8 cellular contexts compared by ENCODE assay signal in genomic region chr12:6038160-6038559, GRCh38.
DNase-seq lines count a peak whose midpoint lies in the region; FAIRE-seq and TF ChIP-seq lines count a peak whose summit lies in the region.

No MANE protein-coding gene starts in this region.

- H3K9me3 ChIP-seq in AG04450 (ENCODE audit: control insufficient read depth, insufficient read depth, low read length): no peaks in the 10 kb centered on the region; the same call in 1 of the 2 replicates

- TF ChIP-seq POLR2A in GM12891 (IDR thresholded peaks at IDR 0.05; ENCODE audit: low read depth, low read length): no peak

- H3K4me3 ChIP-seq in AG04450 (ENCODE audit: low read depth, low read length): no peak overlapping the region

- DNase-seq in AG04450 (ENCODE audit: low read depth, low spot score) (no peak), GM12891 (ENCODE audit: insufficient read length, low spot score) (peak; percentile 56), HuH-7 (ENCODE audit: low spot score) (peak; percentile 82), RWPE1 (ENCODE audit: low spot score) (peak; percentile 50), astrocyte of the hippocampus (ENCODE audit: low read depth, low spot score) (peak; percentile 74), islet precursor cell (peak; percentile 93), activated gamma-delta T cell treated with Interleukin-2 at 50 U/mL for 16 hours (no peak)
- DNase-seq in stimulated activated CD8-positive, alpha-beta memory T cell treated with anti-CD3 and anti-CD28 coated beads, Interleukin-15, amount 100 ng/mL, for 48 hours (ENCODE audit: low read depth in 2 of 2): peak; percentile 23 to 30

- H3K27ac ChIP-seq in AG04450 (ENCODE audit: low read depth, low read length) (no peak overlapping the region), RWPE1 (no peak overlapping the region)

- POLR2A ChIA-PET in AG04450 (lab: Yijun Ruan, JAX): no interaction called here
- POLR2A ChIA-PET in RWPE1 (lab: Yijun Ruan, JAX; ENCODE audit: low non-redundant PET): no interaction called here

- peak; percentile 95 for FAIRE-seq in GM12891 (lab: Jason Lieb, UNC)

- H3K27me3 ChIP-seq in AG04450 (ENCODE audit: control insufficient read depth, insufficient read depth, low read length): no peaks in the 10 kb centered on the region

- TF ChIP-seq CTCF in AG04450 (IDR thresholded peaks at IDR 0.05; ENCODE audit: low read depth, low read length) (peak; percentile 74), RWPE1 (conservative IDR thresholded peaks at IDR 0.05; ENCODE audit: low read depth) (no peak; the same call in 1 of the 2 replicates)

- CTCF ChIA-PET in AG04450 (lab: Charles Lee) (interaction anchor here (0.5 to 10.9 kb wide), 21 partner anchors 8 to 610 kb away, joined by 3 to 295 read pairs (median 5); no protein-coding TSS in a partner anchor), RWPE1 (lab: Yijun Ruan, JAX) (interaction anchor here (0.6 to 4.6 kb wide), 6 partner anchors 46 to 506 kb away, joined by 3 to 74 read pairs (median 4); no protein-coding TSS in a partner anchor)

TF ChIP-seq in GM12891, 5 proteins besides CTCF, POLR2A, EP300 and RAD21:
- TF ChIP-seq SPI1 (IDR thresholded peaks at IDR 0.05; ENCODE audit: low read depth, low read length) (no peak), PAX5 (IDR thresholded peaks at IDR 0.05; ENCODE audit: insufficient read depth, low read length, severe bottlenecking) (no peak), TAF1 (IDR thresholded peaks at IDR 0.05; ENCODE audit: low read depth, low read length) (no peak), POLR2AphosphoS5 (IDR thresholded peaks at IDR 0.05; ENCODE audit: low read depth, low read length) (no peak), POU2F2 (IDR thresholded peaks at IDR 0.05; ENCODE audit: low read depth, low read length) (no peak)
TF ChIP-seq in GM12891: peak in this region for 0.

Comparison
In these comparisons a context has a peak if more than half of its experiments do, and no peak if none do; other contexts are left out.
1. DNase-seq: peak in GM12891 (single experiment), HuH-7 (single experiment), RWPE1 (single experiment), astrocyte of the hippocampus (single experiment), islet precursor cell (single experiment) and stimulated activated CD8-positive, alpha-beta memory T cell treated with anti-CD3 and anti-CD28 coated beads, Interleukin-15, amount 100 ng/mL, for 48 hours (2 of 2); none in AG04450 (single experiment) and activated gamma-delta T cell treated with Interleukin-2 at 50 U/mL for 16 hours (single experiment).